12 cellular contexts compared by ENCODE assay signal in genomic region chr7:154917214-154918160, GRCh38.
A peak's percentile ranks its signal among the peaks of the same experiment; 100 is the strongest.
DNase-seq lines count a peak whose midpoint lies in the region; ATAC-seq, FAIRE-seq and TF ChIP-seq lines count a peak whose summit lies in the region.
"Had no signal": no experiment of that assay in that cellular context is flagged by ENCODE, and none has a peak within 500 bp of the region (broad histone marks: within the 10 kb centered on the region; RNA-seq: fewer than 3 reads in every experiment).

No MANE protein-coding gene starts in this region.

- H3K36me3 ChIP-seq in SK-N-SH (replicated peaks in 1 of 2; ENCODE audit: control insufficient read depth in 1 of 2, insufficient read depth in 2 of 2, low read length in 1 of 2) (no peaks in the 10 kb centered on the region), K562 (ENCODE audit: control insufficient read depth, insufficient read depth, low read length) (no peaks in the 10 kb centered on the region), spleen (no peaks in the 10 kb centered on the region)
- H3K36me3 ChIP-seq: BLaER1 treated with 17β-estradiol and CSF1 and Interleukin-3, amounts not matched to agents 10 nM and 100 nM had no signal

- FAIRE-seq in K562 (lab: Jason Lieb, UNC), result no peak

- H2AFZ ChIP-seq in SK-N-SH (ENCODE audit: low read depth) (no peak overlapping the region), K562 (ENCODE audit: low read depth, low read length) (no peak overlapping the region)
- H2AFZ ChIP-seq: GM23338 had no signal

- H3K9ac ChIP-seq in SK-N-SH (no peak overlapping the region), K562 (ENCODE audit: insufficient read depth in 1 of 2, low read depth in 2 of 2, low read length in 2 of 2) (no peak overlapping the region)
- H3K9ac ChIP-seq: BLaER1 treated with 17β-estradiol and CSF1 and Interleukin-3, amounts not matched to agents 10 nM and 100 nM had no signal

- H3K4me1 ChIP-seq in SK-N-SH (ENCODE audit: control insufficient read depth in 1 of 2, insufficient read depth in 2 of 2, low read depth in 1 of 2, low read length in 1 of 2) (no peaks in the 10 kb centered on the region), K562 (replicated peaks in 1 of 2; ENCODE audit: control insufficient read depth in 2 of 2, insufficient read depth in 2 of 2, low read length in 2 of 2) (peaks cover 0 to 20% of the 10 kb centered on the region in 2 experiments; a peak in 2 of 5 replicates), spleen (peaks cover 8 to 17% (median 11%) of the 10 kb centered on the region in 6 donors)
- H3K4me1 ChIP-seq: BLaER1 treated with 17β-estradiol and CSF1 and Interleukin-3, amounts not matched to agents 10 nM and 100 nM had no signal

- intact Hi-C loops in K562 (cut with micrococcal nuclease), result no loop called here
- intact Hi-C loops in spleen (cut with DNase I; ENCODE audit: low total_unique reads), result no loop called here

- H3K9me1 ChIP-seq in K562 (ENCODE audit: control insufficient read depth, insufficient read depth, low read length), result no peaks in the 10 kb centered on the region

- POLR2A ChIA-PET in SK-N-SH (lab: Yijun Ruan, JAX), result no interaction called here
- POLR2A ChIA-PET in K562 (lab: Yijun Ruan, JAX), result no interaction called here

- H3K79me2 ChIP-seq in SK-N-SH (ENCODE audit: insufficient read depth) (no peaks in the 10 kb centered on the region), K562 (ENCODE audit: control insufficient read depth, insufficient read depth, low read length) (no peaks in the 10 kb centered on the region)

- H3K27ac ChIP-seq in SK-N-SH (ENCODE audit: low read depth in 2 of 2, low read length in 1 of 2) (no peak overlapping the region), K562 (ENCODE audit: extremely low read depth, low read depth, low read length) (no peak overlapping the region), spleen (no peak overlapping the region)
- H3K27ac ChIP-seq: BLaER1 treated with 17β-estradiol and CSF1 and Interleukin-3, amounts not matched to agents 10 nM and 100 nM had no signal

- BruUV-seq in K562 (replicated peaks; lab: Mats Ljungman, UMichigan), result no TSS peak

- CTCF ChIA-PET in SK-N-SH (lab: Yijun Ruan, JAX), result interaction anchor here (1.0 to 2.9 kb wide), 4 partner anchors 10 to 427 kb away, joined by 3 to 25 read pairs (median 7); no protein-coding TSS in a partner anchor
- CTCF ChIA-PET in K562 (lab: Yijun Ruan, JAX; ENCODE audit: low intra/inter-chr PET ratio), result no interaction called here

- H3K27me3 ChIP-seq in SK-N-SH (ENCODE audit: insufficient read depth) (no peaks in the 10 kb centered on the region), K562 (ENCODE audit: control insufficient read depth in 2 of 2, insufficient read depth in 2 of 2, low read length in 2 of 2) (peaks cover 30 to 75% of the 10 kb centered on the region in 2 experiments), spleen (replicated peaks in 1 of 7) (peaks cover 0 to 46% (median 13%) of the 10 kb centered on the region in 7 donors)

- ATAC-seq in SK-N-SH treated with all-trans-retinoic acid at 6 μM for 48 hours, result no peak
- ATAC-seq in K562, result no peak
- no peak for ATAC-seq in HG02763 (IDR thresholded peaks at IDR 0.05; ENCODE audit: unreplicated experiment)
- ATAC-seq: GM23338 had no signal

- WGBS in SK-N-SH (ENCODE audit: low lambda C conversion rate), result 51% methylated on average over 13 of the region's 14 CpGs
- 8% methylated on average over 14 of the region's 14 CpGs for WGBS in K562 (ENCODE audit: insufficient coverage, low coverage, missing lambda C conversion rate)
- 74 to 90% (median 84%) methylated on average over 11 to 14 of the region's 14 CpGs for WGBS in spleen, 5 donors

- TF ChIP-seq CTCF in SK-N-SH (IDR thresholded peaks at IDR 0.05) (no peak), K562 (IDR thresholded peaks at IDR 0.05 in 2 of 3, conservative IDR thresholded peaks at IDR 0.05 in 1 of 3; ENCODE audit: insufficient read depth in 2 of 3, low read depth in 1 of 3, low read length in 3 of 3) (no peak), spleen (IDR thresholded peaks at IDR 0.05 in 8 of 11, conservative IDR thresholded peaks at IDR 0.05 in 3 of 11) (no peak)

- DNase-seq in SK-N-SH, result peak; percentile 32
- DNase-seq in K562 (ENCODE audit: extremely low read depth in 1 of 4, low spot score in 3 of 4), result no peak
- peak; percentile 43 for DNase-seq in left kidney (ENCODE audit: low read depth, low spot score)
- peak; percentile 44 for DNase-seq in spleen
- no peak for DNase-seq in AML-193 (lab: John Stamatoyannopoulos, UW)
- DNase-seq: 8988T; CD4-positive, CD25-positive, alpha-beta regulatory T cell; H9 had no signal

- H3K9me3 ChIP-seq in SK-N-SH (no peaks in the 10 kb centered on the region), K562 (replicated peaks; ENCODE audit: control insufficient read depth, insufficient read depth, low read depth, low read length) (no peaks in the 10 kb centered on the region), spleen (peaks cover 0 to 5% (median 0%) of the 10 kb centered on the region in 8 donors)

- H4K20me1 ChIP-seq in SK-N-SH (ENCODE audit: insufficient read depth) (no peaks in the 10 kb centered on the region), K562 (replicated peaks; ENCODE audit: control insufficient read depth, insufficient read depth, low read length) (no peaks in the 10 kb centered on the region)
- H4K20me1 ChIP-seq: BLaER1 treated with 17β-estradiol and CSF1 and Interleukin-3, amounts not matched to agents 10 nM and 100 nM had no signal

- no peaks in the 10 kb centered on the region for H3K9me2 ChIP-seq in SK-N-SH

- no peak for TF ChIP-seq EP300 in SK-N-SH (IDR thresholded peaks at IDR 0.05; ENCODE audit: borderline replicate concordance in 1 of 2, low read depth in 1 of 2, low read length in 1 of 2)
- TF ChIP-seq EP300 in K562 (IDR thresholded peaks at IDR 0.05; ENCODE audit: low read length), result no peak

- in situ Hi-C loops in K562 (cut with MboI), result no loop called here

- H3K4me2 ChIP-seq in SK-N-SH (no peak overlapping the region), K562 (ENCODE audit: insufficient read depth, low read length) (no peak overlapping the region)
- H3K4me2 ChIP-seq: BLaER1 treated with 17β-estradiol and CSF1 and Interleukin-3, amounts not matched to agents 10 nM and 100 nM; GM23338 had no signal

- no peaks in the 10 kb centered on the region for H3F3A ChIP-seq in SK-N-SH (replicated peaks; ENCODE audit: insufficient read depth)

- H3K4me3 ChIP-seq in SK-N-SH (ENCODE audit: low read depth in 2 of 2, low read length in 1 of 2) (no peak overlapping the region), K562 (no peak overlapping the region), spleen (no peak overlapping the region)
- H3K4me3 ChIP-seq: BLaER1 treated with 17β-estradiol and CSF1 and Interleukin-3, amounts not matched to agents 10 nM and 100 nM; GM23338 had no signal

- TF ChIP-seq POLR2A in K562 (conservative IDR thresholded peaks at IDR 0.05) (no peak), spleen (IDR thresholded peaks at IDR 0.05) (no peak)

- TF ChIP-seq RAD21 in SK-N-SH (IDR thresholded peaks at IDR 0.05; ENCODE audit: low read length), result no peak
- no peak for TF ChIP-seq RAD21 in K562 (CRISPR knock-in tag; conservative IDR thresholded peaks at IDR 0.05 in 1 of 2, IDR thresholded peaks at IDR 0.05 in 1 of 2)

TF ChIP-seq in SK-N-SH, 30 proteins besides CTCF, POLR2A, EP300 and RAD21 (continues in another document):
- no peak for TF ChIP-seq USF1 (IDR thresholded peaks at IDR 0.05; ENCODE audit: borderline replicate concordance, low read depth)

TF ChIP-seq in SK-N-SH treated with all-trans-retinoic acid at 6 μM for 48 hours, 23 proteins besides CTCF, POLR2A, EP300 and RAD21 (continues in another document):
- TF ChIP-seq PATZ1 (CRISPR knock-in tag; IDR thresholded peaks at IDR 0.05; ENCODE audit: borderline replicate concordance), result no peak

TF ChIP-seq in K562, 482 proteins besides CTCF, POLR2A, EP300 and RAD21 (continues in another document):
- TF ChIP-seq NEUROD1 (IDR thresholded peaks at IDR 0.05; ENCODE audit: borderline replicate concordance, low read depth, low read length, partially characterized antibody) (no peak), PML (IDR thresholded peaks at IDR 0.05; ENCODE audit: low read length) (no peak), NFRKB (IDR thresholded peaks at IDR 0.05; ENCODE audit: low read depth) (no peak), ZSCAN29 (IDR thresholded peaks at IDR 0.05) (no peak), CC2D1A (IDR thresholded peaks at IDR 0.05) (no peak), SREBF1 (IDR thresholded peaks at IDR 0.05; ENCODE audit: borderline replicate concordance, low read depth, low read length) (no peak), SAFB2 (IDR thresholded peaks at IDR 0.05; ENCODE audit: borderline replicate concordance, low read depth, low read length, severe bottlenecking) (no peak), CAMTA2 (CRISPR knock-in tag; conservative IDR thresholded peaks at IDR 0.05) (no peak), BCLAF1 (IDR thresholded peaks at IDR 0.05; ENCODE audit: borderline replicate concordance in 1 of 2, control insufficient read depth in 1 of 2, low read depth in 2 of 2, low read length in 1 of 2) (peak in 1 of 2 experiments; percentile 48; a peak in 1 of 4 replicates), ZNF507 (tag; conservative IDR thresholded peaks at IDR 0.05) (no peak), ATF1 (CRISPR knock-in tag; IDR thresholded peaks at IDR 0.05) (no peak), ATF1 (tag; IDR thresholded peaks at IDR 0.05) (no peak)

Comparison
In these comparisons a context has a peak if more than half of its experiments do, and no peak if none do; other contexts are left out.
1. DNase-seq: peak in SK-N-SH (single experiment), left kidney (single experiment) and spleen (single experiment); none in K562 (0 of 4) and AML-193 (0 of 2).
2. Of the 27 proteins assayed by ChIP-seq in both K562 and SK-N-SH: peak only in K562: MAX; only in SK-N-SH: none; in both: none; in neither: 25; mixed calls (peak in some experiments, not most) for 1.